Comparison of ENCODE assay signal across 15 cellular contexts in genomic region chr19:30001794-30002193, GRCh38. TPM values are rescaled to one million over a fixed set of nuclear protein-coding genes. Genes with fewer than 3 reads are reported as not detected.
DNase-seq lines count a peak whose midpoint lies in the region; ATAC-seq and TF ChIP-seq lines count a peak whose summit lies in the region.
"Had no signal": no experiment of that assay in that cellular context is flagged by ENCODE, and none has a peak within 500 bp of the region (broad histone marks: within the 10 kb centered on the region; RNA-seq: fewer than 3 reads in every experiment).

No MANE protein-coding gene starts in this region.

- DNase-seq in NCI-H69 (lab: John Stamatoyannopoulos, UW) = peak; percentile 10
- no peak for DNase-seq in chondrocyte (ENCODE audit: low spot score)
- DNase-seq in neural progenitor cell (ENCODE audit: low spot score) = no peak
- no peak for DNase-seq in Ammon's horn (ENCODE audit: low spot score)
- DNase-seq in spleen = no peak
- DNase-seq: activated CD4-positive, alpha-beta T cell treated with anti-CD3 and anti-CD28 coated beads for 36 hours; activated T-cell treated with anti-CD3 and anti-CD28 coated beads, Interleukin-2, amount 50 U/mL, for 24 hours; amniotic stem cell; effector CD4-positive, alpha-beta T cell; natural killer cell had no signal

- H3K4me3 ChIP-seq in neural progenitor cell = no peak overlapping the region
- H3K4me3 ChIP-seq in spleen = no peak overlapping the region

- WGBS in spleen, 5 donors = 58 to 71% (median 63%) methylated on average over 4 of the region's 4 CpGs

- peaks cover 25% of the 10 kb centered on the region for H3K4me1 Mint-ChIP-seq in chondrocyte (ENCODE audit: low read depth)
- peaks cover 35% of the 10 kb centered on the region for H3K4me1 Mint-ChIP-seq in neural progenitor cell

- H3K4me1 ChIP-seq in neural progenitor cell = peaks cover 8% of the 10 kb centered on the region
- H3K4me1 ChIP-seq in spleen = peaks cover 0 to 43% (median 2%) of the 10 kb centered on the region in 6 donors

- no peak overlapping the region for H3K4me3 Mint-ChIP-seq in chondrocyte (ENCODE audit: unreplicated experiment)
- no peak overlapping the region for H3K4me3 Mint-ChIP-seq in neural progenitor cell
- H3K4me3 Mint-ChIP-seq: activated CD4-positive, alpha-beta T cell treated with anti-CD3 and anti-CD28 coated beads for 36 hours; activated T-cell treated with anti-CD3 and anti-CD28 coated beads, Interleukin-2, amount 50 U/mL, for 24 hours; natural killer cell had no signal

- H4K20me1 ChIP-seq in neural progenitor cell (ENCODE audit: low read depth) = peaks cover 6% of the 10 kb centered on the region

- ATAC-seq in HG03280 (IDR thresholded peaks at IDR 0.05; ENCODE audit: unreplicated experiment) (no peak), GM18498 (IDR thresholded peaks at IDR 0.05; ENCODE audit: unreplicated experiment) (no peak)
- ATAC-seq: activated CD4-positive, alpha-beta T cell treated with anti-CD3 and anti-CD28 coated beads for 36 hours; left lobe of liver; natural killer cell had no signal

- H3K27me3 Mint-ChIP-seq in chondrocyte (ENCODE audit: low read depth) = no peaks in the 10 kb centered on the region
- H3K27me3 Mint-ChIP-seq in neural progenitor cell (ENCODE audit: insufficient read depth, low read depth) = no peaks in the 10 kb centered on the region
- H3K27me3 Mint-ChIP-seq: activated CD4-positive, alpha-beta T cell treated with anti-CD3 and anti-CD28 coated beads for 36 hours; activated T-cell treated with anti-CD3 and anti-CD28 coated beads, Interleukin-2, amount 50 U/mL, for 24 hours had no signal

- H2AFZ ChIP-seq in neural progenitor cell (replicated peaks) = no peak overlapping the region

- H3K36me3 Mint-ChIP-seq in chondrocyte (ENCODE audit: low read depth) (peaks cover 10% of the 10 kb centered on the region), neural progenitor cell (peaks cover 39% of the 10 kb centered on the region)

- H3K36me3 ChIP-seq in neural progenitor cell = peaks cover 23% of the 10 kb centered on the region
- peaks cover 0 to 16% (median 0%) of the 10 kb centered on the region in 6 donors for H3K36me3 ChIP-seq in spleen

- no peak overlapping the region for H3K27ac Mint-ChIP-seq in chondrocyte (ENCODE audit: unreplicated experiment)
- no peak overlapping the region for H3K27ac Mint-ChIP-seq in neural progenitor cell
- H3K27ac Mint-ChIP-seq: activated T-cell treated with anti-CD3 and anti-CD28 coated beads, Interleukin-2, amount 50 U/mL, for 24 hours had no signal

- no peak for TF ChIP-seq POLR2A in spleen (IDR thresholded peaks at IDR 0.05)

- H3K4me2 ChIP-seq in neural progenitor cell = no peak overlapping the region
- H3K4me2 ChIP-seq: KMS-11 had no signal

- peaks cover 7% of the 10 kb centered on the region for H3K9me3 Mint-ChIP-seq in chondrocyte (ENCODE audit: low read depth)
- peaks cover 43% of the 10 kb centered on the region for H3K9me3 Mint-ChIP-seq in neural progenitor cell

- TF ChIP-seq CTCF in GM12872 (IDR thresholded peaks at IDR 0.05; ENCODE audit: insufficient read depth, low read depth, low read length) (peak; percentile 4; the same call in 1 of the 3 replicates), chondrocyte (IDR thresholded peaks at IDR 0.05) (peak; percentile 66), neural progenitor cell (IDR thresholded peaks at IDR 0.05) (peak; percentile 22), spleen (IDR thresholded peaks at IDR 0.05 in 8 of 11, conservative IDR thresholded peaks at IDR 0.05 in 3 of 11) (peak in 4 of 11 experiments; percentile 7 to 18 (median 9))

- H3K27ac ChIP-seq in neural progenitor cell (peak overlapping the region; percentile 75), spleen (no peak overlapping the region)
- H3K27ac ChIP-seq: KMS-11 had no signal

- peaks cover 13% of the 10 kb centered on the region for H3K9me3 ChIP-seq in neural progenitor cell (ENCODE audit: low read depth)
- H3K9me3 ChIP-seq in spleen = peaks cover 0 to 22% (median 6%) of the 10 kb centered on the region in 8 donors

- peaks cover 69% of the 10 kb centered on the region for H3K79me2 ChIP-seq in neural progenitor cell (ENCODE audit: low read depth)

- H3K27me3 ChIP-seq in neural progenitor cell (no peaks in the 10 kb centered on the region), spleen (replicated peaks in 1 of 7) (no peaks in the 10 kb centered on the region)

- intact Hi-C loops in spleen (cut with DNase I; ENCODE audit: low total_unique reads) = no loop called here

- H3K9ac ChIP-seq in neural progenitor cell = no peak overlapping the region
- H3K9ac ChIP-seq: KMS-11 had no signal

- peaks cover 14% of the 10 kb centered on the region for H3F3A ChIP-seq in neural progenitor cell (ENCODE audit: low read depth)

RNA-seq across cellular contexts. Expression of gene URI1, which starts 59.8 kb away (rescaled TPM):
- total RNA-seq in chondrocyte (42.0 to 50.4 TPM (median 49.4 TPM) in 3 replicates), neural progenitor cell (ENCODE audit: low replicate concordance) (60.7 and 94.7 TPM in 2 replicates), spleen (10 to 100 TPM; 44.8 to 64.6 (median 53.9) TPM)
- polyA plus RNA-seq in spleen = 10 to 100 TPM; 23.8 to 31.7 (median 25.6) TPM
